ENCODE assay signal across 14 cellular contexts in genomic region chr21:29265690-29266479, GRCh38. TPM values are rescaled to one million over a fixed set of nuclear protein-coding genes. Genes with fewer than 3 reads are reported as not detected.
DNase-seq lines count a peak whose midpoint lies in the region; ATAC-seq and TF ChIP-seq lines count a peak whose summit lies in the region.
"Had no signal": no experiment of that assay in that cellular context is flagged by ENCODE, and none has a peak within 500 bp of the region (broad histone marks: within the 10 kb centered on the region; RNA-seq: fewer than 3 reads in every experiment).

No MANE protein-coding gene starts in this region.

- no peak overlapping the region for H3K27ac ChIP-seq in BLaER1
- H3K27ac ChIP-seq in RWPE1: peak overlapping the region; percentile 8; the same call in 1 of the 2 replicates
- H3K27ac ChIP-seq: right lobe of liver had no signal

- H3K9me3 Mint-ChIP-seq in naive B cell: peaks cover 0 to 3% (median 0%) of the 10 kb centered on the region in 7 donors
- H3K9me3 Mint-ChIP-seq: HFFc6 had no signal

- ATAC-seq in GM19351 (IDR thresholded peaks at IDR 0.05; ENCODE audit: unreplicated experiment) (peak; percentile 45), naive B cell (ENCODE audit: low read depth in 2 of 2) (peak; percentile 71 to 76), SK-N-SH treated with all-trans-retinoic acid at 6 μM for 48 hours (no peak)
- ATAC-seq: right lobe of liver had no signal

- peak overlapping the region in 3 of 6 donors; percentile 16 to 27 (median 25) for H3K27ac Mint-ChIP-seq in naive B cell
- H3K27ac Mint-ChIP-seq: CD14-positive monocyte, HFFc6 had no signal

- TF ChIP-seq CTCF in RWPE1 (conservative IDR thresholded peaks at IDR 0.05; ENCODE audit: low read depth): no peak

- H3K36me3 ChIP-seq in BLaER1: no peaks in the 10 kb centered on the region
- H3K36me3 ChIP-seq: right lobe of liver had no signal

- DNase-seq in RWPE1 (ENCODE audit: low spot score): no peak
- no peak for DNase-seq in naive B cell
- DNase-seq in NCI-H1694 (lab: John Stamatoyannopoulos, UW): no peak
- DNase-seq in HT-29 (ENCODE audit: low spot score): no peak
- DNase-seq in NOMO-1 treated with dmso at 0.1 percent for 144 hours (lab: John Stamatoyannopoulos, UW; ENCODE audit: unreplicated experiment): no peak
- DNase-seq: HFFc6, mammary epithelial cell, NCI-H2227 treated with DMSO at 0.1 percent for 48 hours, right lobe of liver, SIG-M5 had no signal

- H3K4me1 Mint-ChIP-seq in naive B cell: peaks cover 6 to 7% (median 7%) of the 10 kb centered on the region in 3 donors

- H3K4me2 ChIP-seq in BLaER1: peak overlapping the region; percentile 11; the same call in 1 of the 2 replicates

- no peaks in the 10 kb centered on the region for H3K27me3 ChIP-seq in BLaER1
- H3K27me3 ChIP-seq: right lobe of liver had no signal

- no peaks in the 10 kb centered on the region; the same call in 1 of the 2 replicates for H3K9me3 ChIP-seq in BLaER1
- H3K9me3 ChIP-seq: right lobe of liver had no signal

- no peaks in the 10 kb centered on the region for H3K27me3 Mint-ChIP-seq in naive B cell

- CTCF ChIA-PET in RWPE1 (lab: Yijun Ruan, JAX): no interaction called here

- no peak overlapping the region for H3K9ac ChIP-seq in BLaER1

- POLR2A ChIA-PET in RWPE1 (lab: Yijun Ruan, JAX; ENCODE audit: low non-redundant PET): no interaction called here

- H4K20me1 ChIP-seq in BLaER1: no peaks in the 10 kb centered on the region

- H3K4me1 ChIP-seq in BLaER1: peaks cover 10% of the 10 kb centered on the region
- H3K4me1 ChIP-seq: right lobe of liver had no signal

- H3K4me3 Mint-ChIP-seq in naive B cell: no peak overlapping the region
- H3K4me3 Mint-ChIP-seq: CD14-positive monocyte, HFFc6 had no signal

- no peaks in the 10 kb centered on the region for H3K36me3 Mint-ChIP-seq in naive B cell

- H3K4me3 ChIP-seq in BLaER1: no peak overlapping the region
- H3K4me3 ChIP-seq: right lobe of liver had no signal

TF ChIP-seq in SK-N-SH treated with all-trans-retinoic acid at 6 μM for 48 hours, 23 proteins besides CTCF, POLR2A, EP300 and RAD21:
- TF ChIP-seq CSDC2 (CRISPR knock-in tag; IDR thresholded peaks at IDR 0.05) (no peak), BACH2 (CRISPR knock-in tag; IDR thresholded peaks at IDR 0.05; ENCODE audit: borderline replicate concordance) (no peak), TCF4 (CRISPR knock-in tag; IDR thresholded peaks at IDR 0.05; ENCODE audit: borderline replicate concordance) (no peak), ZNF565 (CRISPR knock-in tag; conservative IDR thresholded peaks at IDR 0.05; ENCODE audit: low read depth) (no peak), ZNF70 (CRISPR knock-in tag; IDR thresholded peaks at IDR 0.05) (no peak), GLIS3 (CRISPR knock-in tag; IDR thresholded peaks at IDR 0.05) (no peak), TOX (CRISPR knock-in tag; IDR thresholded peaks at IDR 0.05; ENCODE audit: borderline replicate concordance) (no peak), PPARA (CRISPR knock-in tag; IDR thresholded peaks at IDR 0.05; ENCODE audit: borderline replicate concordance) (no peak), ISL1 (CRISPR knock-in tag; IDR thresholded peaks at IDR 0.05) (no peak)

RNA-seq across cellular contexts. Expression of gene BACH1, which starts 32.8 kb away (rescaled TPM):
- 100 to 1,000 TPM in 1 of 6 donors, 10 to 100 TPM in 5; 50.7 to 106 (median 69.3) TPM for polyA plus RNA-seq in naive B cell (ENCODE audit: low read depth in 6 of 6)
- total RNA-seq in HT-29 (2014; rRNA removed; shearing (Covaris generic)): 13.2 and 17.8 TPM in 2 replicates
